In genomic region chr7:2201128-2201527, GRCh38 we compare ENCODE assay signal across 29 cellular contexts.
"Had no signal": no experiment of that assay in that cellular context is flagged by ENCODE, and none has a peak within 500 bp of the region (broad histone marks: within the 10 kb centered on the region; RNA-seq: fewer than 3 reads in every experiment).

No MANE protein-coding gene starts in this region.

- DNase-seq: activated CD4-positive, alpha-beta memory T cell treated with anti-CD3 and anti-CD28 coated beads, Interleukin-2, amount 10 ng/mL, durations not matched to agents 7 days and 5 days; activated CD4-positive, alpha-beta T cell treated with anti-CD3 and anti-CD28 coated beads for 48 hours; activated CD8-positive, alpha-beta memory T cell treated with anti-CD3 and anti-CD28 coated beads for 24 hours; activated CD8-positive, alpha-beta memory T cell treated with anti-CD3 and anti-CD28 coated beads, Interleukin-2, amount 10 ng/mL, durations not matched to agents 7 days and 5 days; activated effector memory CD4-positive, alpha-beta T cell treated with Interleukin-2 at 50 U/mL for 16 hours; activated naive CD4-positive, alpha-beta T cell; activated naive CD4-positive, alpha-beta T cell treated with anti-CD3 and anti-CD28 coated beads, Interleukin-2, amount 50 U/mL, for 16 hours; activated naive CD8-positive, alpha-beta T cell treated with anti-CD3 and anti-CD28 coated beads for 36 hours; activated T-cell treated with anti-CD3 and anti-CD28 coated beads, Interleukin-2, amount 50 U/mL, for 48 hours; amniotic stem cell; aorta; brain microvascular endothelial cell; MM.1S; MV-4-11; NCI-H1092; NCI-H1436 treated with DMSO at 0.1 percent for 48 hours; NCI-H1694 treated with DMSO at 0.1 percent for 48 hours; NCI-H2029; NCI-H2107; NCI-H2171; NCI-H510A; NCI-H526; NCI-H748 treated with DMSO at 0.1 percent for 48 hours; NK-92 treated with Interleukin-12 subunit alpha and Interleukin-12 subunit beta, amount 100 ng/mL, for 24 hours; PC-3; RPMI8226 had no signal

- H3K27me3 Mint-ChIP-seq: activated CD4-positive, alpha-beta memory T cell treated with anti-CD3 and anti-CD28 coated beads, Interleukin-2, amount 10 ng/mL, durations not matched to agents 7 days and 5 days; activated CD8-positive, alpha-beta memory T cell treated with anti-CD3 and anti-CD28 coated beads, Interleukin-2, amount 10 ng/mL, durations not matched to agents 7 days and 5 days; activated naive CD8-positive, alpha-beta T cell treated with anti-CD3 and anti-CD28 coated beads for 36 hours had no signal

- ATAC-seq: activated CD8-positive, alpha-beta memory T cell treated with anti-CD3 and anti-CD28 coated beads, Interleukin-2, amount 10 ng/mL, durations not matched to agents 7 days and 5 days; PC-3; Right ventricle myocardium inferior had no signal

- H3K9me3 Mint-ChIP-seq: activated CD4-positive, alpha-beta memory T cell treated with anti-CD3 and anti-CD28 coated beads, Interleukin-2, amount 10 ng/mL, durations not matched to agents 7 days and 5 days; activated naive CD8-positive, alpha-beta T cell treated with anti-CD3 and anti-CD28 coated beads for 36 hours; T-helper 1 cell treated with Interleukin-12 subunit alpha and Interleukin-12 subunit beta and Interleukin-4 antibody, amounts not matched to agents 30 μg/mL and 1 μg/mL, for 36 hours; T-helper 2 cell treated with Interferon-gamma antibody and Interleukin-4, amounts not matched to agents 5 μg/mL and 100 μg/mL, for 36 hours had no signal

- H3K27ac Mint-ChIP-seq: activated CD4-positive, alpha-beta memory T cell treated with anti-CD3 and anti-CD28 coated beads, Interleukin-2, amount 10 ng/mL, durations not matched to agents 7 days and 5 days; activated CD8-positive, alpha-beta memory T cell treated with anti-CD3 and anti-CD28 coated beads, Interleukin-2, amount 10 ng/mL, durations not matched to agents 7 days and 5 days; activated naive CD8-positive, alpha-beta T cell treated with anti-CD3 and anti-CD28 coated beads for 36 hours; T-helper 1 cell treated with Interleukin-12 subunit alpha and Interleukin-12 subunit beta and Interleukin-4 antibody, amounts not matched to agents 30 μg/mL and 1 μg/mL, for 36 hours; T-helper 2 cell treated with Interferon-gamma antibody and Interleukin-4, amounts not matched to agents 5 μg/mL and 100 μg/mL, for 36 hours had no signal

- H3K4me1 Mint-ChIP-seq: activated CD4-positive, alpha-beta memory T cell treated with anti-CD3 and anti-CD28 coated beads, Interleukin-2, amount 10 ng/mL, durations not matched to agents 7 days and 5 days; activated CD8-positive, alpha-beta memory T cell treated with anti-CD3 and anti-CD28 coated beads, Interleukin-2, amount 10 ng/mL, durations not matched to agents 7 days and 5 days had no signal

- H3K4me3 Mint-ChIP-seq: activated CD4-positive, alpha-beta memory T cell treated with anti-CD3 and anti-CD28 coated beads, Interleukin-2, amount 10 ng/mL, durations not matched to agents 7 days and 5 days; activated CD8-positive, alpha-beta memory T cell treated with anti-CD3 and anti-CD28 coated beads, Interleukin-2, amount 10 ng/mL, durations not matched to agents 7 days and 5 days; activated naive CD8-positive, alpha-beta T cell treated with anti-CD3 and anti-CD28 coated beads for 36 hours; T-helper 1 cell treated with Interleukin-12 subunit alpha and Interleukin-12 subunit beta and Interleukin-4 antibody, amounts not matched to agents 30 μg/mL and 1 μg/mL, for 36 hours; T-helper 2 cell treated with Interferon-gamma antibody and Interleukin-4, amounts not matched to agents 5 μg/mL and 100 μg/mL, for 36 hours had no signal
